8 cellular contexts compared by ENCODE assay signal in the genomic region with DNA sequence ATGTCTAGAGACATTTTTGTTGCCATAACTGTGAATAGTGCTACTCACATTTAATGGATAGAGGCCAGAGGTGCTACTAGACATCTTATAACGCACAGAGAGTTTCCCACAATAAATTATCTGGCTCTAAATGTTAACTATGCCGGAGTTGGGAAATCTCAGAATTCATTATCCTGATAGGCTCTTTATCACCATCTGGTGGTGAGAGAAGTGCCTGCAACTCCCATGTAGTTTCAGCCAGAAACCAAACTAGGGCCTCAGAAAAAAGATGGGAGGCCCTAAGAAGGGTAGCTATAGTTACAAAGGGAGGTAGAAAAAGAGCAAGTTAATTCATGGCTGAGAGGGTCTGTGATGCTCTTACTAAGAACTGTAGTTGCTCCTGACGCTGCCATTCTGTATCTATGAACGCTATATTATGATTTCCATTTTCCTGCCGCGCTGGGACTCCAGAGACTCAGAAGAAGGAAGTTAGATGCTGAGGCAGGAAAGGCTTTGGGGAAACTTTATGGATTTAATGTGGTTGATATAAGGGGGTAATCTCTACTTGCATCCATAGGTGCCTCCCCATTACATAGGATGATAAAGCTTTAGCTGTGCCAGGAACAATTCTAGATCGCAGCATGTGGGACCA. TPM values are rescaled to one million over a fixed set of nuclear protein-coding genes. Genes with fewer than 3 reads are reported as not detected.
DNase-seq lines count a peak whose midpoint lies in the region; ATAC-seq, FAIRE-seq and TF ChIP-seq lines count a peak whose summit lies in the region.

No MANE protein-coding gene starts in this region.

- ATAC-seq in CD4-positive, CD25-positive, alpha-beta regulatory T cell (ENCODE audit: low read depth in 2 of 2): peak in 1 of 2 donors; percentile 44
- ATAC-seq in GM18867 (IDR thresholded peaks at IDR 0.05; ENCODE audit: unreplicated experiment) (peak; percentile 53), upper lobe of right lung (peak; percentile 82), HG03442 (IDR thresholded peaks at IDR 0.05; ENCODE audit: unreplicated experiment) (no peak)

- FAIRE-seq in endometrium (lab: Jason Lieb, UNC): peak; percentile 85

- H3K9me3 Mint-ChIP-seq in CD4-positive, CD25-positive, alpha-beta regulatory T cell: no peaks in the 10 kb centered on the region
- no peaks in the 10 kb centered on the region for H3K9me3 Mint-ChIP-seq in mesothelial cell of epicardium

- H3K27me3 Mint-ChIP-seq in CD4-positive, CD25-positive, alpha-beta regulatory T cell: no peaks in the 10 kb centered on the region
- H3K27me3 Mint-ChIP-seq in mesothelial cell of epicardium (ENCODE audit: low read depth): peaks cover 4% of the 10 kb centered on the region

- peaks cover 13% of the 10 kb centered on the region for H3K36me3 Mint-ChIP-seq in CD4-positive, CD25-positive, alpha-beta regulatory T cell
- no peaks in the 10 kb centered on the region for H3K36me3 Mint-ChIP-seq in mesothelial cell of epicardium

- intact Hi-C loops in upper lobe of right lung (cut with DNase I): loop anchor here (10.0 kb wide), 1 partner anchor 161 kb away; no protein-coding TSS in a partner anchor

- no peak overlapping the region for H3K27ac ChIP-seq in CD4-positive, CD25-positive, alpha-beta regulatory T cell (ENCODE audit: insufficient read depth, low read length, poor library complexity, severe bottlenecking)
- H3K27ac ChIP-seq in upper lobe of right lung: no peak overlapping the region

- peak; percentile 10 to 47 (median 40) for DNase-seq in CD4-positive, CD25-positive, alpha-beta regulatory T cell
- DNase-seq in NB4 (ENCODE audit: low read depth): peak; percentile 60
- DNase-seq in mesothelial cell of epicardium (ENCODE audit: low spot score in 2 of 2, unreplicated experiment in 2 of 2): peak in 1 of 2 experiments; percentile 60
- DNase-seq in upper lobe of right lung: no peak

- no peaks in the 10 kb centered on the region for H3K27me3 ChIP-seq in CD4-positive, CD25-positive, alpha-beta regulatory T cell (ENCODE audit: control insufficient read depth, insufficient read depth, low read length)
- H3K27me3 ChIP-seq in upper lobe of right lung: no peaks in the 10 kb centered on the region

- no peak for TF ChIP-seq POLR2A in NB4 (IDR thresholded peaks at IDR 0.05; ENCODE audit: extremely low read depth, insufficient read length)

- H3K4me3 ChIP-seq in CD4-positive, CD25-positive, alpha-beta regulatory T cell (ENCODE audit: low read depth, low read length): no peak overlapping the region
- H3K4me3 ChIP-seq in NB4 (ENCODE audit: low read depth, low read length): no peak overlapping the region
- no peak overlapping the region for H3K4me3 ChIP-seq in WI38 (ENCODE audit: low read depth, low read length)
- no peak overlapping the region for H3K4me3 ChIP-seq in upper lobe of right lung

- H3K4me1 Mint-ChIP-seq in CD4-positive, CD25-positive, alpha-beta regulatory T cell: peaks cover 13 to 27% (median 23%) of the 10 kb centered on the region in 4 donors
- H3K4me1 Mint-ChIP-seq in mesothelial cell of epicardium: peaks cover 6% of the 10 kb centered on the region

- H3K4me3 Mint-ChIP-seq in CD4-positive, CD25-positive, alpha-beta regulatory T cell: no peak overlapping the region
- no peak overlapping the region for H3K4me3 Mint-ChIP-seq in mesothelial cell of epicardium

- peaks cover 9% of the 10 kb centered on the region for H3K36me3 ChIP-seq in CD4-positive, CD25-positive, alpha-beta regulatory T cell (ENCODE audit: control insufficient read depth, insufficient read depth, low read length)
- no peaks in the 10 kb centered on the region for H3K36me3 ChIP-seq in upper lobe of right lung

- TF ChIP-seq CTCF in NB4 (IDR thresholded peaks at IDR 0.05; ENCODE audit: low read depth, low read length): peak; percentile 86
- peak; percentile 87 for TF ChIP-seq CTCF in WI38 (IDR thresholded peaks at IDR 0.05; ENCODE audit: low read depth, low read length)
- TF ChIP-seq CTCF in mesothelial cell of epicardium (IDR thresholded peaks at IDR 0.05; ENCODE audit: unreplicated experiment): peak; percentile 84
- TF ChIP-seq CTCF in upper lobe of right lung (IDR thresholded peaks at IDR 0.05): peak; percentile 93

- no peaks in the 10 kb centered on the region for H3K4me1 ChIP-seq in CD4-positive, CD25-positive, alpha-beta regulatory T cell (ENCODE audit: control insufficient read depth, insufficient read depth, low read length, poor library complexity, severe bottlenecking)
- peaks cover 4% of the 10 kb centered on the region for H3K4me1 ChIP-seq in upper lobe of right lung

- H3K9me3 ChIP-seq in CD4-positive, CD25-positive, alpha-beta regulatory T cell (ENCODE audit: control insufficient read depth in 2 of 2, low read length in 2 of 2): no peaks in the 10 kb centered on the region
- H3K9me3 ChIP-seq in upper lobe of right lung: no peaks in the 10 kb centered on the region

- peak overlapping the region; percentile 63 to 95 (median 70) for H3K27ac Mint-ChIP-seq in CD4-positive, CD25-positive, alpha-beta regulatory T cell
- H3K27ac Mint-ChIP-seq in mesothelial cell of epicardium: peak overlapping the region; percentile 18

RNA-seq across cellular contexts. Expression of gene MRPL17, which starts 22.9 kb away (rescaled TPM):
- total RNA-seq in CD4-positive, CD25-positive, alpha-beta regulatory T cell: 10.0 TPM
- 10 to 100 TPM; 18.5 to 35.5 (median 25.1) TPM for polyA plus RNA-seq in CD4-positive, CD25-positive, alpha-beta regulatory T cell
- total RNA-seq in mesothelial cell of epicardium (41.6 to 45.3 TPM (median 42.7 TPM) in 3 replicates), upper lobe of right lung (35.1 TPM)

RNA-seq across cellular contexts. Expression of gene DCHS1, which starts 50.4 kb away (rescaled TPM):
- total RNA-seq in CD4-positive, CD25-positive, alpha-beta regulatory T cell: 2.4 TPM
- 1 to 10 TPM in 2 of 4 donors, under 1 TPM in 2; 0.49 to 1.6 (median 1.0) TPM for polyA plus RNA-seq in CD4-positive, CD25-positive, alpha-beta regulatory T cell
- total RNA-seq in mesothelial cell of epicardium: 75.9 to 81.2 TPM (median 77.3 TPM) in 3 replicates
- total RNA-seq in upper lobe of right lung: 28.0 TPM
